Comparison of ENCODE assay signal across 8 cellular contexts in the genomic region with DNA sequence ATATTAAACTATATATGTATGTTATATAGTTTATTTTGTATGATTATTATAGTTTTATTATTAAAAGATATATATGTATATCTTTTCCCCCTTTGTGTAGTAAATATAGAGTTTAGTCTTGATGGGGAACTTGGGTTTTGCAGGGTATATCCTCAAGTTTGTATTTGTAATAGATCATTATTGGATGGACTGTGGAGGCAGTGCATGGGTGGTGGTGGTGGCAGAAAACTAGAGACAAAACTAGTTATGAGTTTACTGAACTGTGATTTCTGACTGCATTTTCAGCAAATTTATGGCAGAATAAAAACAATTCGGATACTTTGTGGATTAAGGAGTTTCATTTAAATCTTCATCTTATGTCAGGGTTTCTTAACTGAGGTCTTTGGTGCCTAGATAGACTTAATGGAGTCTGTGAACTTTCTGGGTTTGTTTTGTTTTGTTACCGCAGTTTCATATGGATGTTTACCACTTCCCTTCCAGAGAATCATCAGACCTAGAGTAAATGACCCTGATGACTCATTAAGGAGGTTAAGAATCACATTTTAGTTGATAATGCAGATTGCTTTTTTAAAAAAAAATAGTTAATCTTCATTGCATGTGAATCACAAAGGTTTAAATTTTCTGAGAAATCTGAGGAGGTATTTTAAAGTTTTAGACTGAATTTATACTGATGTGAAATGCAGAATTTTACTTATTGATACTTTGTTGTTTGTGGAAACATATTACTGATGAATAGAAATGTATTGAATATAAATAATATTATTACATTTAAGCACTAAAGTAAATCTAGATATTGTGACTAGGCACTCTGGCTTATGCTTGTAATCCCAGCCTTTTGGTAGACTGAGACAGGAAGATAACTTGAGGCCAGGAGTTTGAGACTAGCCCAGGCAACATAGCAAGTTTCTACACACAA. TPM values are rescaled to one million over a fixed set of nuclear protein-coding genes. Genes with fewer than 3 reads are reported as not detected.
DNase-seq lines count a peak whose midpoint lies in the region; ATAC-seq, FAIRE-seq and TF ChIP-seq lines count a peak whose summit lies in the region.

No MANE protein-coding gene starts in this region.

- TF ChIP-seq POLR2A in right lobe of liver (IDR thresholded peaks at IDR 0.05), result no peak
- TF ChIP-seq POLR2A in HepG2 (IDR thresholded peaks at IDR 0.05; ENCODE audit: insufficient read depth in 1 of 2, low read depth in 2 of 2, low read length in 2 of 2), result no peak
- no peak for TF ChIP-seq POLR2A in tibial nerve (IDR thresholded peaks at IDR 0.05)

- TF ChIP-seq CTCF in right lobe of liver (IDR thresholded peaks at IDR 0.05), result no peak
- TF ChIP-seq CTCF in HepG2 (CRISPR knock-in tag; IDR thresholded peaks at IDR 0.05), result no peak
- TF ChIP-seq CTCF in kidney epithelial cell (IDR thresholded peaks at IDR 0.05; ENCODE audit: insufficient read depth, low read length, poor library complexity, severe bottlenecking), result no peak
- no peak for TF ChIP-seq CTCF in tibial nerve (IDR thresholded peaks at IDR 0.05)

- H3K36me3 ChIP-seq in right lobe of liver, result no peaks in the 10 kb centered on the region
- H3K36me3 ChIP-seq in HepG2 (replicated peaks in 1 of 2; ENCODE audit: control insufficient read depth in 1 of 2, insufficient read depth in 2 of 2, low read length in 2 of 2), result no peaks in the 10 kb centered on the region
- H3K36me3 ChIP-seq in SJSA1, result no peaks in the 10 kb centered on the region
- H3K36me3 ChIP-seq in kidney epithelial cell (ENCODE audit: control insufficient read depth, insufficient read depth, low read length), result no peaks in the 10 kb centered on the region
- no peaks in the 10 kb centered on the region for H3K36me3 ChIP-seq in tibial nerve

- FAIRE-seq in HepG2 (lab: Jason Lieb, UNC), result no peak

- peaks cover 56% of the 10 kb centered on the region for H4K20me1 ChIP-seq in HepG2 (ENCODE audit: insufficient read depth, low read length)

- H3K27me3 ChIP-seq in right lobe of liver (no peaks in the 10 kb centered on the region), HepG2 (ENCODE audit: control insufficient read depth in 1 of 2, insufficient read depth in 2 of 2, low read length in 2 of 2) (no peaks in the 10 kb centered on the region), SJSA1 (replicated peaks) (no peaks in the 10 kb centered on the region), kidney epithelial cell (ENCODE audit: control insufficient read depth, insufficient read depth, low read length) (no peaks in the 10 kb centered on the region), tibial nerve (no peaks in the 10 kb centered on the region)

- 50% methylated on average over 2 of the region's 2 CpGs for whole genome bisulfite sequencing in right lobe of liver (ENCODE audit: insufficient coverage, low coverage, low lambda C conversion rate, missing lambda C conversion rate)
- WGBS in HepG2 (ENCODE audit: low lambda C conversion rate), result 99% methylated on average over 2 of the region's 2 CpGs
- 41 to 44% methylated on average over 2 of the region's 2 CpGs for WGBS in tibial nerve, 2 donors

- CTCF ChIA-PET in HepG2 (lab: Yijun Ruan, JAX; ENCODE audit: low intra/inter-chr PET ratio, low total read pairs), result no interaction called here

- DNase-seq in right lobe of liver (no peak), HepG2 (ENCODE audit: low spot score) (no peak), SJSA1 (ENCODE audit: low read depth in 1 of 2, low spot score in 2 of 2) (peak in 1 of 2 experiments; percentile 23), kidney epithelial cell (ENCODE audit: low read depth) (peak; percentile 21), cerebellar cortex (ENCODE audit: low spot score) (no peak), DMS79 (lab: John Stamatoyannopoulos, UW) (no peak), tibial nerve (ENCODE audit: low spot score in 2 of 2) (no peak)

- in situ Hi-C loops in HepG2 (cut with HindIII; ENCODE audit: extremely low pct_ligation_motif_present, low pct_unique_long_range_greater_than_20kb), result no loop called here

- H2AFZ ChIP-seq in HepG2 (ENCODE audit: low read length), result no peak overlapping the region

- no peaks in the 10 kb centered on the region for H3K9me3 ChIP-seq in right lobe of liver
- no peaks in the 10 kb centered on the region for H3K9me3 ChIP-seq in HepG2 (ENCODE audit: low read length)
- no peaks in the 10 kb centered on the region for H3K9me3 ChIP-seq in SJSA1 (replicated peaks)
- no peaks in the 10 kb centered on the region for H3K9me3 ChIP-seq in tibial nerve

- peak in 3 of 4 donors; percentile 44 to 63 (median 44) for ATAC-seq in right lobe of liver
- ATAC-seq in HepG2, result no peak
- ATAC-seq in HG03064 (IDR thresholded peaks at IDR 0.05; ENCODE audit: low read depth, unreplicated experiment), result peak; percentile 93

- no TSS peak for BruUV-seq in HepG2 (replicated peaks; lab: Mats Ljungman, UMichigan)

- no peak overlapping the region for H3K9ac ChIP-seq in HepG2 (ENCODE audit: insufficient read depth, low read depth, low read length)

- H3K4me2 ChIP-seq in HepG2 (ENCODE audit: low read depth, low read length), result no peak overlapping the region

- POLR2A ChIA-PET in HepG2 (lab: Yijun Ruan, JAX), result no interaction called here

- no peak overlapping the region for H3K4me3 ChIP-seq in right lobe of liver
- no peak overlapping the region for H3K4me3 ChIP-seq in HepG2 (replicated peaks in 1 of 3; ENCODE audit: insufficient read depth in 1 of 3, low read depth in 2 of 3, low read length in 3 of 3)
- H3K4me3 ChIP-seq in SJSA1, result no peak overlapping the region
- H3K4me3 ChIP-seq in kidney epithelial cell (ENCODE audit: low read depth, low read length), result no peak overlapping the region
- no peak overlapping the region for H3K4me3 ChIP-seq in tibial nerve

- intact Hi-C loops in right lobe of liver (cut with DNase I) (no loop called here), HepG2 (cut with micrococcal nuclease; ENCODE audit: unreplicated experiment) (no loop called here)

- TF ChIP-seq EP300 in HepG2 (IDR thresholded peaks at IDR 0.05; ENCODE audit: low read depth in 2 of 2, low read length in 2 of 2), result no peak
- TF ChIP-seq EP300 in HepG2 (CRISPR knock-in tag; IDR thresholded peaks at IDR 0.05; ENCODE audit: borderline replicate concordance), result no peak
- no peak for TF ChIP-seq EP300 in tibial nerve (IDR thresholded peaks at IDR 0.05)

- H3K4me1 ChIP-seq in right lobe of liver, result peaks cover 0 to 9% (median 0%) of the 10 kb centered on the region in 4 donors
- H3K4me1 ChIP-seq in HepG2 (ENCODE audit: insufficient read depth, low read length), result peaks cover 43% of the 10 kb centered on the region
- peaks cover 11% of the 10 kb centered on the region for H3K4me1 ChIP-seq in SJSA1 (replicated peaks)
- H3K4me1 ChIP-seq in tibial nerve, result peaks cover 0 to 68% (median 34%) of the 10 kb centered on the region in 4 donors

- H3K27ac ChIP-seq in right lobe of liver (no peak overlapping the region), HepG2 (ENCODE audit: extremely low read length, insufficient read depth, low read length) (no peak overlapping the region), SJSA1 (peak overlapping the region; percentile 37), tibial nerve (no peak overlapping the region)

- no peak for TF ChIP-seq RAD21 in HepG2 (CRISPR knock-in tag; IDR thresholded peaks at IDR 0.05)

- H3K79me2 ChIP-seq in HepG2 (ENCODE audit: insufficient read depth, low read length), result peaks cover 88% of the 10 kb centered on the region

TF ChIP-seq in HepG2, 621 proteins besides CTCF, POLR2A, EP300 and RAD21 (continues in another document):
- TF ChIP-seq ZNF354B (CRISPR knock-in tag; IDR thresholded peaks at IDR 0.05) (no peak), ELF1 (CRISPR knock-in tag; IDR thresholded peaks at IDR 0.05) (no peak), ZBTB20 (CRISPR knock-in tag; IDR thresholded peaks at IDR 0.05; ENCODE audit: borderline replicate concordance, low read depth) (no peak)
- TF ChIP-seq, protein P1, sequence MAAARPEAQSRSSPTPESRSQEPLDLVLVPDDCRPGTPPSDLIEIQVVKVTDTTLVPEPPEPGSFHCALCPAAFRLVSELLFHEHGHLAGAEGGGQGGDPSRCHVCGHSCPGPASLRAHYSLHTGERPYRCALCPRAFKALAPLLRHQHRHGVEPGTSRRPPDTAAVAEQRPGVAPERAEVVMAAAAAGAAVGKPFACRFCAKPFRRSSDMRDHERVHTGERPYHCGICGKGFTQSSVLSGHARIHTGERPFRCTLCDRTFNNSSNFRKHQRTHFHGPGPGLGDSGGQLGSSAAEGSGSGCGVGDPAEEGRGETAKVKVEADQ (CRISPR knock-in tag; IDR thresholded peaks at IDR 0.05; ENCODE audit: borderline replicate concordance), result no peak

RNA-seq across cellular contexts. Expression of gene EPC2, which starts 14.5 kb away (rescaled TPM):
- 10 to 100 TPM in 2 of 6 experiments, 1 to 10 TPM in 4; 7.7 to 13.3 (median 8.8) TPM for total RNA-seq in right lobe of liver
- 22.0 and 24.2 TPM in 2 replicates for total RNA-seq in HepG2 (2016; rRNA removed; fragmentation: Illumina TruSeq; extraction: Trizol)
- total RNA-seq in HepG2 (2016; cell fraction: cytosol; rRNA removed; fragmentation: Illumina TruSeq; extraction: Trizol; ENCODE audit: low read depth), result 6.5 and 8.3 TPM in 2 replicates
- total RNA-seq in HepG2 (2016; cell fraction: insoluble cytoplasmic fraction; rRNA removed; fragmentation: Illumina TruSeq; extraction: Trizol), result 21.5 and 24.1 TPM in 2 replicates
- 19.1 and 21.6 TPM in 2 replicates for total RNA-seq in HepG2 (2016; cell fraction: membrane; rRNA removed; fragmentation: Illumina TruSeq; extraction: Trizol)
- 39.0 and 41.4 TPM in 2 replicates for total RNA-seq in HepG2 (2016; cell fraction: nucleus; rRNA removed; fragmentation: Illumina TruSeq; extraction: Trizol)
- polyA plus RNA-seq in HepG2 (2011; rRNA removed), result 19.3 and 20.5 TPM in 2 replicates
- 10.4 and 16.7 TPM in 2 replicates for polyA plus RNA-seq in HepG2 (2011; cell fraction: cytosol; rRNA removed)
- polyA plus RNA-seq in HepG2 (2011; cell fraction: nucleus; rRNA removed), result 10.3 and 12.5 TPM in 2 replicates
- polyA plus RNA-seq in HepG2 (2012), result 18.8 and 21.7 TPM in 2 replicates
- polyA plus RNA-seq in HepG2 (2016; cell fraction: cytosol; fragmentation: Illumina TruSeq; extraction: Trizol; ENCODE audit: low read depth), result 3.8 and 4.5 TPM in 2 replicates
- 23.9 and 24.6 TPM in 2 replicates for polyA plus RNA-seq in HepG2 (2016; cell fraction: insoluble cytoplasmic fraction; fragmentation: Illumina TruSeq; extraction: Trizol; ENCODE audit: low read depth)
- 12.6 and 14.5 TPM in 2 replicates for polyA plus RNA-seq in HepG2 (2016; cell fraction: membrane; fragmentation: Illumina TruSeq; extraction: Trizol; ENCODE audit: low read depth)
- polyA plus RNA-seq in HepG2 (2016; cell fraction: nucleus; fragmentation: Illumina TruSeq; extraction: Trizol; ENCODE audit: insufficient read depth, low read depth), result 24.7 and 25.2 TPM in 2 replicates
- 21.3 and 22.4 TPM in 2 replicates for polyA minus RNA-seq in HepG2 (2011; rRNA and poly(A)+ RNA removed; ENCODE audit: low replicate concordance)
- 16.2 and 18.2 TPM in 2 replicates for polyA minus RNA-seq in HepG2 (2011; cell fraction: cytosol; rRNA and poly(A)+ RNA removed)
- polyA minus RNA-seq in HepG2 (2011; cell fraction: nucleus; rRNA and poly(A)+ RNA removed), result 124 and 162 TPM in 2 replicates
- total RNA-seq in SJSA1 (2014; rRNA removed; shearing (Covaris generic)), result 16.0 and 19.5 TPM in 2 replicates
- 17.2 and 20.1 TPM in 2 replicates for total RNA-seq in kidney epithelial cell
- total RNA-seq in tibial nerve, result 10 to 100 TPM; 23.4 to 26.5 (median 25.3) TPM
